8 cellular contexts compared by ENCODE assay signal in genomic region chr10:15096661-15097010, GRCh38. TPM values are rescaled to one million over a fixed set of nuclear protein-coding genes. Genes with fewer than 3 reads are reported as not detected.
DNase-seq lines count a peak whose midpoint lies in the region; ATAC-seq and TF ChIP-seq lines count a peak whose summit lies in the region.

No MANE protein-coding gene starts in this region.

- peak overlapping the region; percentile 95 to 96 for H3K27ac ChIP-seq in breast epithelium

- H3K9me3 ChIP-seq in breast epithelium (no peaks in the 10 kb centered on the region), mononuclear cell (ENCODE audit: low read depth, low read length) (no peaks in the 10 kb centered on the region)

- peaks cover 2% of the 10 kb centered on the region for H3K27me3 Mint-ChIP-seq in activated CD4-positive, alpha-beta T cell treated with anti-CD3 and anti-CD28 coated beads, Interleukin-2, amount 10 ng/mL, durations not matched to agents 24 days and 14 days

- peaks cover 20% of the 10 kb centered on the region for H3K36me3 Mint-ChIP-seq in activated CD4-positive, alpha-beta T cell treated with anti-CD3 and anti-CD28 coated beads, Interleukin-2, amount 10 ng/mL, durations not matched to agents 24 days and 14 days (ENCODE audit: low read depth)

- no peak for TF ChIP-seq CTCF in breast epithelium (IDR thresholded peaks at IDR 0.05)

- ATAC-seq in HG03439 (IDR thresholded peaks at IDR 0.05; ENCODE audit: unreplicated experiment), result peak; percentile 26

- no peaks in the 10 kb centered on the region for H3K36me3 ChIP-seq in breast epithelium

- peaks cover 20% of the 10 kb centered on the region for H3K4me1 Mint-ChIP-seq in activated CD4-positive, alpha-beta T cell treated with anti-CD3 and anti-CD28 coated beads, Interleukin-2, amount 10 ng/mL, durations not matched to agents 24 days and 14 days

- no peak for TF ChIP-seq POLR2A in breast epithelium (IDR thresholded peaks at IDR 0.05)

- H3K4me3 ChIP-seq in breast epithelium (peak overlapping the region; percentile 79 to 92 (median 92)), mononuclear cell (ENCODE audit: low read length) (peak overlapping the region; percentile 79)

- H3K27me3 ChIP-seq in breast epithelium (no peaks in the 10 kb centered on the region), mononuclear cell (ENCODE audit: insufficient read depth, low read length) (no peaks in the 10 kb centered on the region)

- peak overlapping the region; percentile 92 for H3K27ac Mint-ChIP-seq in activated CD4-positive, alpha-beta T cell treated with anti-CD3 and anti-CD28 coated beads, Interleukin-2, amount 10 ng/mL, durations not matched to agents 24 days and 14 days

- H3K4me1 ChIP-seq in breast epithelium, result peaks cover 0 to 9% of the 10 kb centered on the region in 2 donors
- peaks cover 33% of the 10 kb centered on the region for H3K4me1 ChIP-seq in mononuclear cell (ENCODE audit: insufficient read depth, low read length)

- intact Hi-C loops in activated CD4-positive, alpha-beta T cell treated with anti-CD3 and anti-CD28 coated beads, Interleukin-2, amount 10 ng/mL, durations not matched to agents 24 days and 14 days (cut with micrococcal nuclease), result loop anchor here (1.0 to 5.0 kb wide), 7 partner anchors 8 to 276 kb away; partner anchors contain the start of genes ACBD7, CDNF, DCLRE1C and FAM171A1
- intact Hi-C loops in breast epithelium (cut with DNase I; ENCODE audit: low total_unique reads), result loop anchor here (10.0 kb wide), 1 partner anchor 142 kb away; the partner anchor contains the start of genes DCLRE1C and MEIG1

- no peak for DNase-seq in activated CD4-positive, alpha-beta T cell treated with anti-CD3 and anti-CD28 coated beads, Interleukin-2, amount 10 ng/mL, durations not matched to agents 24 days and 14 days
- no peak for DNase-seq in activated CD4-positive, alpha-beta T cell treated with anti-CD3 and anti-CD28 coated beads, Interleukin-2, amount 50 U/mL, for 1 hour
- no peak for DNase-seq in breast epithelium (ENCODE audit: low spot score in 2 of 2)
- DNase-seq in GM19240 (ENCODE audit: insufficient read length, low spot score), result no peak
- no peak for DNase-seq in inferior parietal cortex (ENCODE audit: extremely low spot score)
- no peak for DNase-seq in NCI-H748 (lab: John Stamatoyannopoulos, UW; ENCODE audit: unreplicated experiment)

- H3K4me3 Mint-ChIP-seq in activated CD4-positive, alpha-beta T cell treated with anti-CD3 and anti-CD28 coated beads, Interleukin-2, amount 10 ng/mL, durations not matched to agents 24 days and 14 days, result peak overlapping the region; percentile 95

- H3K9me3 Mint-ChIP-seq in activated CD4-positive, alpha-beta T cell treated with anti-CD3 and anti-CD28 coated beads, Interleukin-2, amount 10 ng/mL, durations not matched to agents 24 days and 14 days, result no peaks in the 10 kb centered on the region

RNA-seq across cellular contexts. Expression of gene RPP38, which starts 0.5 kb away (rescaled TPM):
- 22.6 and 23.3 TPM in 2 replicates for total RNA-seq in activated CD4-positive, alpha-beta T cell treated with anti-CD3 and anti-CD28 coated beads, Interleukin-2, amount 10 ng/mL, durations not matched to agents 24 days and 14 days
- total RNA-seq in breast epithelium (10 to 100 TPM; 10.6 to 17.4 (median 16.8) TPM), mononuclear cell (15.6 TPM)

RNA-seq across cellular contexts. Expression of gene ACBD7, which starts 8.1 kb away (rescaled TPM):
- total RNA-seq in activated CD4-positive, alpha-beta T cell treated with anti-CD3 and anti-CD28 coated beads, Interleukin-2, amount 10 ng/mL, durations not matched to agents 24 days and 14 days, result 1.0 and 1.3 TPM in 2 replicates
- total RNA-seq in breast epithelium (1 to 10 TPM in 2 of 3 donors, not detected in 1; 1.0 to 1.1 TPM), mononuclear cell (0.42 TPM)

RNA-seq across cellular contexts. Expression of gene OLAH, which starts 52.9 kb away (rescaled TPM):
- 0.26 and 0.62 TPM in 2 replicates for total RNA-seq in activated CD4-positive, alpha-beta T cell treated with anti-CD3 and anti-CD28 coated beads, Interleukin-2, amount 10 ng/mL, durations not matched to agents 24 days and 14 days
- 1 to 10 TPM; 1.1 to 2.6 (median 1.6) TPM for total RNA-seq in breast epithelium
- not detected for total RNA-seq in mononuclear cell
